1 cellular context compared by ENCODE assay signal in the genomic region with DNA sequence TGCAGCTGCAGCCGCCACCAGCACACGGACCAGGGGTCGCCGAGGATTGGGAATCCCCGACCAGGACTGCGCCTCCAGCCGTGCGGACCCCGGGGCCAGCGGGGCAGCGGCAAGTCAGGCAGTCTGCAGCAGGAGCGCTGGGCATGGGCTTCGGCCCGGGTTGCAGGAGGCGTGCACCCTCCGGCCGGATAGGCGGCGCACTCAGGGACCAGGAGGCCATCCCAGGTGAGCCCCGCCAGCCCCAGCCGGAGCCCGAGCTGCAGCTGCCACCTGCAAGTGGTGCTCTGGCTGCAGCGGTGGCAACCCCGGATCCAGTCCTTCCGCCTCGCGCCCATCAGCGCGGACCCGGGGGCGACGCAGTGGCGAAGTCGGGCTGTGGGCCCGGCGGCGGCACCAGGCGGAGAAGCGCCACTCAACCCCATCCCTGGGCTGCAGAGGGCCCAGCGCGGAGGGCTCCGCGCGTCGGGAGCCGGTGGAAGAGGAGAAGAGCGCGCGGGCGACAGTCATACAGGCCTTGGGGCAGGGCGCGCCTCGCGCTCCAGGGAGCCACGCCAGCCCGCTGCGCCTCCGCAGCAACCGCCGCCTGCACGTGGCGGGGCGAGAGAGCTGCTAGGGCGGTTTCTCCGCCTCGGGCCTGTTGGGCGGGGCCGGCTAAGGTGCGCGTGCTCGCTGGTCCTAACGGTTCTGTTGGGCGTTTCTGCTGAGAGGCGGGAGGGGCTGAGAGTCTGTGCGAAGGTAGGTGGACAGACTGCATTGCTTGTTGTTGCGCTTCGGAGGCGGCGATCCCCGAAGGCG.
TF ChIP-seq lines count a peak whose summit lies in the region.

No MANE protein-coding gene starts in this region.

TF ChIP-seq in WTC11, 78 proteins besides CTCF, POLR2A, EP300 and RAD21 (continued from another document):
- peak; percentile 98 for TF ChIP-seq MYBL2 (CRISPR knock-in tag; IDR thresholded peaks at IDR 0.05)
- TF ChIP-seq NFYB (CRISPR knock-in tag; conservative IDR thresholded peaks at IDR 0.05; ENCODE audit: low read depth): no peak
- TF ChIP-seq HMGA2 (CRISPR knock-in tag; IDR thresholded peaks at IDR 0.05): no peak
- TF ChIP-seq SOX15 (CRISPR knock-in tag; IDR thresholded peaks at IDR 0.05): no peak
- TF ChIP-seq, protein P1, sequence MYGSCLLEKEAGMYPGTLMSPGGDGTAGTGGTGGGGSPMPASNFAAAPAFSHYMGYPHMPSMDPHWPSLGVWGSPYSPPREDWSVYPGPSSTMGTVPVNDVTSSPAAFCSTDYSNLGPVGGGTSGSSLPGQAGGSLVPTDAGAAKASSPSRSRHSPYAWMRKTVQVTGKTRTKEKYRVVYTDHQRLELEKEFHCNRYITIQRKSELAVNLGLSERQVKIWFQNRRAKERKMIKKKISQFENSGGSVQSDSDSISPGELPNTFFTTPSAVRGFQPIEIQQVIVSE (CRISPR knock-in tag; IDR thresholded peaks at IDR 0.05; ENCODE audit: borderline replicate concordance): no peak
- TF ChIP-seq, protein P2, sequence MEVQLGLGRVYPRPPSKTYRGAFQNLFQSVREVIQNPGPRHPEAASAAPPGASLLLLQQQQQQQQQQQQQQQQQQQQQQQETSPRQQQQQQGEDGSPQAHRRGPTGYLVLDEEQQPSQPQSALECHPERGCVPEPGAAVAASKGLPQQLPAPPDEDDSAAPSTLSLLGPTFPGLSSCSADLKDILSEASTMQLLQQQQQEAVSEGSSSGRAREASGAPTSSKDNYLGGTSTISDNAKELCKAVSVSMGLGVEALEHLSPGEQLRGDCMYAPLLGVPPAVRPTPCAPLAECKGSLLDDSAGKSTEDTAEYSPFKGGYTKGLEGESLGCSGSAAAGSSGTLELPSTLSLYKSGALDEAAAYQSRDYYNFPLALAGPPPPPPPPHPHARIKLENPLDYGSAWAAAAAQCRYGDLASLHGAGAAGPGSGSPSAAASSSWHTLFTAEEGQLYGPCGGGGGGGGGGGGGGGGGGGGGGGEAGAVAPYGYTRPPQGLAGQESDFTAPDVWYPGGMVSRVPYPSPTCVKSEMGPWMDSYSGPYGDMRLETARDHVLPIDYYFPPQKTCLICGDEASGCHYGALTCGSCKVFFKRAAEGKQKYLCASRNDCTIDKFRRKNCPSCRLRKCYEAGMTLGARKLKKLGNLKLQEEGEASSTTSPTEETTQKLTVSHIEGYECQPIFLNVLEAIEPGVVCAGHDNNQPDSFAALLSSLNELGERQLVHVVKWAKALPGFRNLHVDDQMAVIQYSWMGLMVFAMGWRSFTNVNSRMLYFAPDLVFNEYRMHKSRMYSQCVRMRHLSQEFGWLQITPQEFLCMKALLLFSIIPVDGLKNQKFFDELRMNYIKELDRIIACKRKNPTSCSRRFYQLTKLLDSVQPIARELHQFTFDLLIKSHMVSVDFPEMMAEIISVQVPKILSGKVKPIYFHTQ (CRISPR knock-in tag; IDR thresholded peaks at IDR 0.05): no peak
- TF ChIP-seq, protein P3, sequence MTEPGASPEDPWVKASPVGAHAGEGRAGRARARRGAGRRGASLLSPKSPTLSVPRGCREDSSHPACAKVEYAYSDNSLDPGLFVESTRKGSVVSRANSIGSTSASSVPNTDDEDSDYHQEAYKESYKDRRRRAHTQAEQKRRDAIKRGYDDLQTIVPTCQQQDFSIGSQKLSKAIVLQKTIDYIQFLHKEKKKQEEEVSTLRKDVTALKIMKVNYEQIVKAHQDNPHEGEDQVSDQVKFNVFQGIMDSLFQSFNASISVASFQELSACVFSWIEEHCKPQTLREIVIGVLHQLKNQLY (CRISPR knock-in tag; IDR thresholded peaks at IDR 0.05): no peak
- TF ChIP-seq MXD4 (CRISPR knock-in tag; IDR thresholded peaks at IDR 0.05; ENCODE audit: borderline replicate concordance): no peak
- no peak for TF ChIP-seq ATF3 (CRISPR knock-in tag; conservative IDR thresholded peaks at IDR 0.05)
- TF ChIP-seq, protein P4, sequence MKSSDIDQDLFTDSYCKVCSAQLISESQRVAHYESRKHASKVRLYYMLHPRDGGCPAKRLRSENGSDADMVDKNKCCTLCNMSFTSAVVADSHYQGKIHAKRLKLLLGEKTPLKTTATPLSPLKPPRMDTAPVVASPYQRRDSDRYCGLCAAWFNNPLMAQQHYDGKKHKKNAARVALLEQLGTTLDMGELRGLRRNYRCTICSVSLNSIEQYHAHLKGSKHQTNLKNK (CRISPR knock-in tag; IDR thresholded peaks at IDR 0.05): no peak
- peak; percentile 96 for TF ChIP-seq FOXP1 (CRISPR knock-in tag; IDR thresholded peaks at IDR 0.05; ENCODE audit: borderline replicate concordance)
- no peak for TF ChIP-seq ZNF396 (CRISPR knock-in tag; IDR thresholded peaks at IDR 0.05; ENCODE audit: borderline replicate concordance)
- TF ChIP-seq NFATC4 (CRISPR knock-in tag; IDR thresholded peaks at IDR 0.05): no peak
